Comparison of ENCODE assay signal across 1 cellular context in the genomic region with DNA sequence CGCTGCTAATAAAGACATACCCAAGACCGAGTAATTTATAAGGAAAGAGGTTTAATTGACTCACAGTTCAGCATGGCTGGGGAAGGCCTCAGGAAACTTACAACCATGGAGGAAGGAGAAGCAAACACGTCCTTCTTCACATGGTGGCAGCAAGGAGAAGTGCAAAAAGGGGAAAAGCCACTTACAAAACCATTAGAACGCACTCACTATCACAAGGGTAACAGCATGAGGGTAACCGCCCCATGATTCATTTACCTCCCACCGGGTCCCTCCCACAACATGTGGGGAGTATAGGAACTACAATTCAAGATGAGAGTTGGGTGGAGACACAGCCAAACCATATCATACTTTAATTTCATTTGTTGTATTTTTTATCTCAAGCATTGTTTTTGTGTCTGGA.
TF ChIP-seq lines count a peak whose summit lies in the region.

No MANE protein-coding gene starts in this region.

TF ChIP-seq in GM23338, 12 proteins besides CTCF, POLR2A, EP300 and RAD21 (continued from another document):
- no peak for TF ChIP-seq NANOG (IDR thresholded peaks at IDR 0.05; ENCODE audit: borderline replicate concordance)
